Comparison of ENCODE assay signal across 23 cellular contexts in the genomic region with DNA sequence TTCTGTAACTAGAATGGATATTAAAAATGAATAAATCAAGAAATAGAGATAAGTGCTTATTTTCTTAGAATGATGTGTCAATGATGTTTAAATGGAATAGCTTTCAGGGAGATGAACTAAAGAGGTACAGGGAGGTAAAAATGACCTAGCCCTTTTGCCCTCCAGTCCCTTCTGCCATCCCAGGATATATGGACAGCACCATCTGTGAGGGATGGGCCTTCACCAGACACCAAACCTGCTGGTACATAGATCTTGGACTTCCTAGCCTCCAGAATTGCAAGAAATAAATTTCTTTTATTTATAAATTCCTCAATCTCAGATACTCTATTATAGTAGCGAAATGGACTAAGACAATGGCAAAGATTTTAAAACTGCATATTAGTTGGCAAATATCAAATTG.
"Had no signal": no experiment of that assay in that cellular context is flagged by ENCODE, and none has a peak within 500 bp of the region (broad histone marks: within the 10 kb centered on the region; RNA-seq: fewer than 3 reads in every experiment).

No MANE protein-coding gene starts in this region.

- H3K4me2 ChIP-seq: KMS-11, SK-N-SH had no signal

- H3K4me3 ChIP-seq: K562 had no signal

- DNase-seq: Kasumi-1, MV-4-11, NCI-H1048, NCI-H1105, NCI-H1417, NCI-H1436 treated with DMSO at 0.1 percent for 48 hours, NCI-H1694, NCI-H187 treated with DMSO at 0.1 percent for 48 hours, NCI-H2029 treated with DMSO at 0.1 percent for 48 hours, NCI-H2171 treated with DMSO at 0.1 percent for 48 hours, NCI-H345, NCI-H446 treated with DMSO at 0.1 percent for 48 hours, NCI-H510A treated with DMSO at 0.1 percent for 48 hours, NCI-H526, Right ventricle myocardium superior, RPMI8226, SIG-M5, SK-N-SH, SW 1271, T-cell had no signal

- H3K9me3 ChIP-seq: SK-N-SH had no signal

- H3K9ac ChIP-seq: KMS-11, SK-N-SH had no signal

- ATAC-seq: HepG2, K562, T-cell had no signal

- H3K27ac ChIP-seq: KMS-11 had no signal
